In the genomic region with DNA sequence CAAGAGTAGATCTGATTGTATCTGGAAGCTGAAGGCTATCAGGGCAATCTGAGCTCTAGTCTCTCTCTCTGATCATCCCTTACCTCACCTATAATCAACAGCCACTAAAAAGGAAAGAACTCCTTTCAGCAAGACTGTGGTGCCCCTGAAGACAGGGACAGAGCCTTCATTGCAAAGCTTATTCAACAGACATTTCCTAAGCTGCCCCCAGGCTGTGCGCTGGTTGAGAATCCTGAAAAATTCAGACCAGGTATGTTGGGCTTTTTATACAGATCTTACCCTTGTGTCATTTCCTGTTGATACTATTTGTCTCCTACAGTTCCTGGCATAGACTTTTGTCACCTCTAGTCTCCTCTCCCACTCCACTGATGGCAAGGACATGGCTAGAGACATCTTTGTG, we compare ENCODE assay signal across 24 cellular contexts.
"Had no signal": no experiment of that assay in that cellular context is flagged by ENCODE, and none has a peak within 500 bp of the region (broad histone marks: within the 10 kb centered on the region; RNA-seq: fewer than 3 reads in every experiment).

No MANE protein-coding gene starts in this region.

- H3K4me3 ChIP-seq: left lung, lower lobe of right lung, neural progenitor cell, ovary, prostate gland, skin epidermis, spleen, suprapubic skin, thoracic aorta, tibial artery, uterus had no signal

- H2AFZ ChIP-seq: neural progenitor cell had no signal

- H3K4me2 ChIP-seq: neural progenitor cell had no signal

- H3K36me3 ChIP-seq: left lung, lower lobe of right lung, neural progenitor cell, ovary, prostate gland, spleen, suprapubic skin, thoracic aorta, tibial artery, uterus had no signal

- H3K9ac ChIP-seq: neural progenitor cell had no signal

- H3K27ac ChIP-seq: left lung, lower lobe of right lung, neural progenitor cell, ovary, prostate gland, skin epidermis, spleen, suprapubic skin, thoracic aorta, tibial artery, uterus had no signal

- H3K4me1 ChIP-seq: left lung, lower lobe of right lung, neural progenitor cell, prostate gland, spleen, suprapubic skin, tibial artery, uterus had no signal

- H3K9me3 ChIP-seq: left lung, lower lobe of right lung, ovary, prostate gland, spleen, suprapubic skin, thoracic aorta, tibial artery, uterus had no signal

- DNase-seq: hippocampal formation; kidney; left colon; left lung; lower lobe of right lung; mammary epithelial cell; mesenchymal stem cell; naive B cell; natural killer cell; nephron progenitor cell; ovary; posterior cingulate gyrus; retina; right cardiac atrium; spleen; stimulated activated CD4-positive, alpha-beta T cell treated with anti-CD3 and anti-CD28 coated beads, Interleukin-4, amount 100 ng/mL, for 24 hours; stimulated activated naive CD4-positive, alpha-beta T cell; tibial artery; uterus had no signal

- H3K27me3 ChIP-seq: left lung, neural progenitor cell, ovary, spleen, suprapubic skin, tibial artery, uterus had no signal
